Comparison of ENCODE assay signal across 12 cellular contexts in the genomic region with DNA sequence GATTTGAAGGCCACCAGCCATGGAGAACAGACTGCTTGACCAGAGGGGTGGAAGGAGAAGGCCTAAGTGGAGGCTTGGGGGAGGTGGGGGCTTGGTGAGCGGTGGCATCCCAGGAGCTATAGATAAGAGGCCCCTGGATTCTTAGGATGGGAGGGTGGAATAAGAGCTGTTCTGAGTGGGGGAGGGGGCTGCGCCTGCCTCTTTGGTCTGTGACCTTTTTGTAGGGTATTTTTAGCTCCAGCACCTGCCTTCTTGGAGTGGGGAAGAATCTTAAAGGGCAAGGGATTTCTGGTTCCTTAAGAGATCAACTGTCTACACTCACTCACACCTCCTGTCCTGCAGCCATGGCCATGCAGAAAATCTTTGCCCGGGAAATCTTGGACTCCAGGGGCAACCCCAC. TPM values are rescaled to one million over a fixed set of nuclear protein-coding genes. Genes with fewer than 3 reads are reported as not detected.
DNase-seq lines count a peak whose midpoint lies in the region; ATAC-seq lines count a peak whose summit lies in the region.
"Had no signal": no experiment of that assay in that cellular context is flagged by ENCODE, and none has a peak within 500 bp of the region (broad histone marks: within the 10 kb centered on the region; RNA-seq: fewer than 3 reads in every experiment).

No MANE protein-coding gene starts in this region.

- H3K27me3 Mint-ChIP-seq in CD4-positive, alpha-beta memory T cell, result no peaks in the 10 kb centered on the region
- peaks cover 1% of the 10 kb centered on the region for H3K27me3 Mint-ChIP-seq in activated naive CD8-positive, alpha-beta T cell treated with anti-CD3 and anti-CD28 coated beads, Interleukin-2, amount 50 U/mL, for 24 hours
- no peaks in the 10 kb centered on the region for H3K27me3 Mint-ChIP-seq in naive thymus-derived CD4-positive, alpha-beta T cell

- DNase-seq in CD4-positive, alpha-beta memory T cell, result no peak
- no peak for DNase-seq in activated naive CD8-positive, alpha-beta T cell treated with anti-CD3 and anti-CD28 coated beads, Interleukin-2, amount 50 U/mL, for 24 hours
- no peak for DNase-seq in naive thymus-derived CD4-positive, alpha-beta T cell
- no peak for DNase-seq in DMS 273 treated with DMSO at 0.1 percent for 48 hours (lab: John Stamatoyannopoulos, UW)
- no peak for DNase-seq in NOMO-1 treated with DMSO at 0.1 percent for 48 hours (lab: John Stamatoyannopoulos, UW; ENCODE audit: unreplicated experiment)
- no peak for DNase-seq in MG63
- DNase-seq: MV-4-11 had no signal

- POLR2A ChIA-PET in CD4-positive, alpha-beta memory T cell (lab: Charles Lee; ENCODE audit: partially characterized antibody), result interaction anchor here (8.0 to 25.3 kb wide), 2 partner anchors 12 to 17 kb away, joined by 215 to 973 read pairs; a partner anchor contains a TSS
- POLR2A ChIA-PET in naive thymus-derived CD4-positive, alpha-beta T cell (lab: Charles Lee), result interaction anchor here (0.8 to 13.0 kb wide), 6 partner anchors 8 to 77 kb away, joined by 3 to 278 read pairs (median 4); a partner anchor contains a TSS

- H3K4me3 Mint-ChIP-seq in CD4-positive, alpha-beta memory T cell, result peak overlapping the region in 7 of 8 donors; percentile 3 to 84 (median 20)
- H3K4me3 Mint-ChIP-seq in activated naive CD8-positive, alpha-beta T cell treated with anti-CD3 and anti-CD28 coated beads, Interleukin-2, amount 50 U/mL, for 24 hours, result peak overlapping the region; percentile 99
- H3K4me3 Mint-ChIP-seq in naive thymus-derived CD4-positive, alpha-beta T cell, result peak overlapping the region in 9 of 10 donors; percentile 21 to 100 (median 75)

- peaks cover 6 to 45% (median 20%) of the 10 kb centered on the region in 4 donors for H3K4me1 Mint-ChIP-seq in CD4-positive, alpha-beta memory T cell
- peaks cover 24% of the 10 kb centered on the region for H3K4me1 Mint-ChIP-seq in activated naive CD8-positive, alpha-beta T cell treated with anti-CD3 and anti-CD28 coated beads, Interleukin-2, amount 50 U/mL, for 24 hours
- peaks cover 18 to 33% (median 26%) of the 10 kb centered on the region in 7 donors for H3K4me1 Mint-ChIP-seq in naive thymus-derived CD4-positive, alpha-beta T cell

- H3K36me3 Mint-ChIP-seq in CD4-positive, alpha-beta memory T cell, result peaks cover 9 to 16% of the 10 kb centered on the region in 2 donors
- H3K36me3 Mint-ChIP-seq in activated naive CD8-positive, alpha-beta T cell treated with anti-CD3 and anti-CD28 coated beads, Interleukin-2, amount 50 U/mL, for 24 hours (ENCODE audit: low read depth), result peaks cover 13% of the 10 kb centered on the region
- H3K36me3 Mint-ChIP-seq in naive thymus-derived CD4-positive, alpha-beta T cell, result peaks cover 5 to 12% (median 6%) of the 10 kb centered on the region in 5 donors

- ATAC-seq in activated naive CD8-positive, alpha-beta T cell treated with anti-CD3 and anti-CD28 coated beads, Interleukin-2, amount 50 U/mL, for 24 hours, result no peak
- no peak for ATAC-seq in naive thymus-derived CD4-positive, alpha-beta T cell
- ATAC-seq in HG03457 (IDR thresholded peaks at IDR 0.05; ENCODE audit: unreplicated experiment), result no peak
- ATAC-seq: left lung had no signal

- intact Hi-C loops in CD4-positive, alpha-beta memory T cell (cut with micrococcal nuclease), result no loop called here
- intact Hi-C loops in naive thymus-derived CD4-positive, alpha-beta T cell (cut with micrococcal nuclease), result no loop called here

- H3K27me3 ChIP-seq in CD4-positive, alpha-beta memory T cell (ENCODE audit: insufficient read depth, low read length), result no peaks in the 10 kb centered on the region
- H3K27me3 ChIP-seq in HUES6 (ENCODE audit: control insufficient read depth, insufficient read depth, low read length) (no peaks in the 10 kb centered on the region), MG63 (no peaks in the 10 kb centered on the region)
- no peaks in the 10 kb centered on the region for H3K27me3 ChIP-seq in naive thymus-derived CD4-positive, alpha-beta T cell (ENCODE audit: control insufficient read depth in 2 of 2, insufficient read depth in 2 of 2, low read length in 2 of 2)
- H3K27me3 ChIP-seq: left lung, SJSA1 had no signal

- CTCF ChIA-PET in CD4-positive, alpha-beta memory T cell (lab: Charles Lee; ENCODE audit: partially characterized antibody), result interaction anchor here (0.6 to 3.1 kb wide), 6 partner anchors 11 to 84 kb away, joined by 3 to 11 read pairs (median 6); a partner anchor contains a TSS
- CTCF ChIA-PET in naive thymus-derived CD4-positive, alpha-beta T cell (lab: Charles Lee), result interaction anchor here (0.8 to 2.3 kb wide), 4 partner anchors 9 to 15 kb away, joined by 3 to 6 read pairs (median 4); a partner anchor contains a TSS

- no peaks in the 10 kb centered on the region for H3K9me3 ChIP-seq in CD4-positive, alpha-beta memory T cell (ENCODE audit: control insufficient read depth in 1 of 2, low read length in 2 of 2)
- H3K9me3 ChIP-seq in HUES6 (ENCODE audit: control insufficient read depth, insufficient read depth, low read depth, low read length) (no peaks in the 10 kb centered on the region), MG63 (no peaks in the 10 kb centered on the region)
- H3K9me3 ChIP-seq in naive thymus-derived CD4-positive, alpha-beta T cell (ENCODE audit: control insufficient read depth in 2 of 3, low read length in 3 of 3), result no peaks in the 10 kb centered on the region
- H3K9me3 ChIP-seq: left lung, SJSA1 had no signal

- no peak overlapping the region for H3K4me3 ChIP-seq in CD4-positive, alpha-beta memory T cell (ENCODE audit: low read length in 2 of 2)
- peak overlapping the region; percentile 65 for H3K4me3 ChIP-seq in HUES6 (ENCODE audit: low read depth, low read length)
- no peak overlapping the region for H3K4me3 ChIP-seq in naive thymus-derived CD4-positive, alpha-beta T cell (ENCODE audit: low read length)
- H3K4me3 ChIP-seq in MG63, result no peak overlapping the region
- H3K4me3 ChIP-seq: SJSA1 had no signal

- H3K36me3 ChIP-seq in CD4-positive, alpha-beta memory T cell (ENCODE audit: insufficient read depth, low read length), result peaks cover 10% of the 10 kb centered on the region
- H3K36me3 ChIP-seq in HUES6 (ENCODE audit: control insufficient read depth, insufficient read depth, low read length) (peaks cover 14% of the 10 kb centered on the region), MG63 (peaks cover 15% of the 10 kb centered on the region)
- peaks cover 0 to 12% (median 5%) of the 10 kb centered on the region in 3 experiments for H3K36me3 ChIP-seq in naive thymus-derived CD4-positive, alpha-beta T cell (ENCODE audit: control insufficient read depth in 2 of 3, insufficient read depth in 3 of 3, low read length in 3 of 3)

- H3K4me1 ChIP-seq in CD4-positive, alpha-beta memory T cell (ENCODE audit: insufficient read depth, low read length), result peaks cover 17% of the 10 kb centered on the region
- H3K4me1 ChIP-seq in HUES6 (ENCODE audit: control insufficient read depth, insufficient read depth, low read length), result peaks cover 35% of the 10 kb centered on the region
- peaks cover 7 to 10% of the 10 kb centered on the region in 2 donors for H3K4me1 ChIP-seq in naive thymus-derived CD4-positive, alpha-beta T cell (ENCODE audit: control insufficient read depth in 2 of 2, insufficient read depth in 2 of 2, low read length in 2 of 2)

- H3K9me3 Mint-ChIP-seq in CD4-positive, alpha-beta memory T cell, result peaks cover 0 to 2% (median 0%) of the 10 kb centered on the region in 8 donors
- H3K9me3 Mint-ChIP-seq in activated naive CD8-positive, alpha-beta T cell treated with anti-CD3 and anti-CD28 coated beads, Interleukin-2, amount 50 U/mL, for 24 hours, result no peaks in the 10 kb centered on the region
- peaks cover 0 to 4% (median 0%) of the 10 kb centered on the region in 11 donors for H3K9me3 Mint-ChIP-seq in naive thymus-derived CD4-positive, alpha-beta T cell

- H3K27ac Mint-ChIP-seq in CD4-positive, alpha-beta memory T cell, result peak overlapping the region in 4 of 7 donors; percentile 37 to 92 (median 56)
- H3K27ac Mint-ChIP-seq in activated naive CD8-positive, alpha-beta T cell treated with anti-CD3 and anti-CD28 coated beads, Interleukin-2, amount 50 U/mL, for 24 hours, result peak overlapping the region; percentile 92
- peak overlapping the region in 6 of 9 donors; percentile 58 to 93 (median 78) for H3K27ac Mint-ChIP-seq in naive thymus-derived CD4-positive, alpha-beta T cell

- peak overlapping the region; percentile 86 for H3K9ac ChIP-seq in HUES6 (ENCODE audit: low read length)

- no peak overlapping the region for H3K27ac ChIP-seq in CD4-positive, alpha-beta memory T cell (ENCODE audit: low read depth, low read length)
- H3K27ac ChIP-seq in HUES6 (ENCODE audit: low read depth, low read length), result no peak overlapping the region
- H3K27ac ChIP-seq in naive thymus-derived CD4-positive, alpha-beta T cell (ENCODE audit: low read depth, low read length), result no peak overlapping the region
- H3K27ac ChIP-seq: epithelial cell of prostate, SJSA1 had no signal

RNA-seq across cellular contexts. Expression of a gene that starts 0.6 kb away (rescaled TPM):
- total RNA-seq in CD4-positive, alpha-beta memory T cell, result 10 to 100 TPM; 16.2 to 21.8 TPM
- polyA plus RNA-seq in CD4-positive, alpha-beta memory T cell, result 1 to 10 TPM; 1.5 to 2.4 TPM
- 10 to 100 TPM; 21.5 to 56.3 (median 31.8) TPM for total RNA-seq in naive thymus-derived CD4-positive, alpha-beta T cell
- 1 to 10 TPM in 1 of 2 donors, under 1 TPM in 1; 0.87 to 1.8 TPM for polyA plus RNA-seq in naive thymus-derived CD4-positive, alpha-beta T cell
- 1.3 TPM in 1 of 2 replicates, not detected in the other for total RNA-seq in MG63 (2014; rRNA removed; shearing (Covaris generic); ENCODE audit: low replicate concordance)

RNA-seq across cellular contexts. Expression of a gene that starts 3.2 kb away (rescaled TPM):
- 100 to 1,000 TPM; 560 to 585 TPM for total RNA-seq in CD4-positive, alpha-beta memory T cell
- 1,000 to 10,000 TPM; 2,226 to 2,605 TPM for polyA plus RNA-seq in CD4-positive, alpha-beta memory T cell
- 1,000 to 10,000 TPM in 1 of 5 experiments, 100 to 1,000 TPM in 4; 430 to 2,132 (median 445) TPM for total RNA-seq in naive thymus-derived CD4-positive, alpha-beta T cell
- 1,000 to 10,000 TPM; 1,617 to 1,727 TPM for polyA plus RNA-seq in naive thymus-derived CD4-positive, alpha-beta T cell
- 182 and 263 TPM in 2 replicates for total RNA-seq in MG63 (2014; rRNA removed; shearing (Covaris generic); ENCODE audit: low replicate concordance)

RNA-seq across cellular contexts. Expression of a gene that starts 11.4 kb away (rescaled TPM):
- 100 to 1,000 TPM; 154 to 172 TPM for total RNA-seq in CD4-positive, alpha-beta memory T cell
- polyA plus RNA-seq in CD4-positive, alpha-beta memory T cell, result 10 to 100 TPM; 52.4 to 61.5 TPM
- total RNA-seq in naive thymus-derived CD4-positive, alpha-beta T cell, result 100 to 1,000 TPM in 4 of 5 experiments, 10 to 100 TPM in 1; 97.3 to 248 (median 148) TPM
- 10 to 100 TPM; 25.3 to 28.0 TPM for polyA plus RNA-seq in naive thymus-derived CD4-positive, alpha-beta T cell
- total RNA-seq in MG63 (2014; rRNA removed; shearing (Covaris generic); ENCODE audit: low replicate concordance), result 20.4 and 29.9 TPM in 2 replicates

RNA-seq across cellular contexts. Expression of a gene that starts 11.6 kb away (rescaled TPM):
- 10 to 100 TPM; 43.5 to 49.5 TPM for total RNA-seq in CD4-positive, alpha-beta memory T cell
- polyA plus RNA-seq in CD4-positive, alpha-beta memory T cell, result 100 to 1,000 TPM in 1 of 2 donors, 10 to 100 TPM in 1; 55.1 to 101 TPM
- 10 to 100 TPM; 27.0 to 82.6 (median 44.1) TPM for total RNA-seq in naive thymus-derived CD4-positive, alpha-beta T cell
- polyA plus RNA-seq in naive thymus-derived CD4-positive, alpha-beta T cell, result 10 to 100 TPM; 57.8 to 86.8 TPM
- 48.0 and 87.3 TPM in 2 replicates for total RNA-seq in MG63 (2014; rRNA removed; shearing (Covaris generic); ENCODE audit: low replicate concordance)

RNA-seq across cellular contexts. Expression of a gene that starts 16.1 kb away (rescaled TPM):
- total RNA-seq in CD4-positive, alpha-beta memory T cell, result 10 to 100 TPM; 36.7 to 38.4 TPM
- polyA plus RNA-seq in CD4-positive, alpha-beta memory T cell, result 100 to 1,000 TPM in 1 of 2 donors, 10 to 100 TPM in 1; 94.1 to 133 TPM
- total RNA-seq in naive thymus-derived CD4-positive, alpha-beta T cell, result 10 to 100 TPM; 41.6 to 59.6 (median 42.6) TPM
- 100 to 1,000 TPM in 1 of 2 donors, 10 to 100 TPM in 1; 96.9 to 119 TPM for polyA plus RNA-seq in naive thymus-derived CD4-positive, alpha-beta T cell
- total RNA-seq in MG63 (2014; rRNA removed; shearing (Covaris generic); ENCODE audit: low replicate concordance), result 32.2 and 88.3 TPM in 2 replicates

Comparison
In these comparisons a context has a peak if more than half of its experiments do, and no peak if none do; other contexts are left out.
1. H3K4me3 Mint-ChIP-seq: peak in every context shown above with its lines; median percentile 99 in activated naive CD8-positive, alpha-beta T cell treated with anti-CD3 and anti-CD28 coated beads, Interleukin-2, amount 50 U/mL, for 24 hours; 75 in naive thymus-derived CD4-positive, alpha-beta T cell; 20 in CD4-positive, alpha-beta memory T cell.